In the genomic region with DNA sequence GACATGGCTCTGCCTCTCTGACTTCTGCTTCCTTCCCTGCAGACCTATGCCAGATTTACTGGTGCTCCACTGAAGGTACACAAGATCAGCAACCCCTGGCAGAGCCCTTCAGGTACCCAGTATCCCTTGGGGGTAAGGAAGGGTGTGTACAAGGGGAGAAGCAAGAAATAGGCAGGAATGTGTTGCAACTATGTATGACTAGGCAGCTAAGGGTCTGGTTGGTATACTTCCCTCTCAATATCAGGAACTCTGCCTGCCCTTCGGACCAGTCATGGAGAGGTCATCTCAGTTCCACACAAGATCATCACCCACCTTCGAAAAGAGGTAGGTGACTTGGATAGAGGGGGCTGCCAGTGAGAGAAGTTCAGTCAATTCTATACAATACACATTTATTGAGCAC, we compare ENCODE assay signal across 1 cellular context.
TF ChIP-seq lines count a peak whose summit lies in the region.

No MANE protein-coding gene starts in this region.

TF ChIP-seq in GM23338, 12 proteins besides CTCF, POLR2A, EP300 and RAD21:
- TF ChIP-seq, protein P1, sequence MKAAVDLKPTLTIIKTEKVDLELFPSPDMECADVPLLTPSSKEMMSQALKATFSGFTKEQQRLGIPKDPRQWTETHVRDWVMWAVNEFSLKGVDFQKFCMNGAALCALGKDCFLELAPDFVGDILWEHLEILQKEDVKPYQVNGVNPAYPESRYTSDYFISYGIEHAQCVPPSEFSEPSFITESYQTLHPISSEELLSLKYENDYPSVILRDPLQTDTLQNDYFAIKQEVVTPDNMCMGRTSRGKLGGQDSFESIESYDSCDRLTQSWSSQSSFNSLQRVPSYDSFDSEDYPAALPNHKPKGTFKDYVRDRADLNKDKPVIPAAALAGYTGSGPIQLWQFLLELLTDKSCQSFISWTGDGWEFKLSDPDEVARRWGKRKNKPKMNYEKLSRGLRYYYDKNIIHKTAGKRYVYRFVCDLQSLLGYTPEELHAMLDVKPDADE (IDR thresholded peaks at IDR 0.05) = no peak
- TF ChIP-seq ZNF462 (CRISPR knock-in tag; IDR thresholded peaks at IDR 0.05) = no peak
